Comparison of ENCODE assay signal across 1 cellular context in the genomic region with DNA sequence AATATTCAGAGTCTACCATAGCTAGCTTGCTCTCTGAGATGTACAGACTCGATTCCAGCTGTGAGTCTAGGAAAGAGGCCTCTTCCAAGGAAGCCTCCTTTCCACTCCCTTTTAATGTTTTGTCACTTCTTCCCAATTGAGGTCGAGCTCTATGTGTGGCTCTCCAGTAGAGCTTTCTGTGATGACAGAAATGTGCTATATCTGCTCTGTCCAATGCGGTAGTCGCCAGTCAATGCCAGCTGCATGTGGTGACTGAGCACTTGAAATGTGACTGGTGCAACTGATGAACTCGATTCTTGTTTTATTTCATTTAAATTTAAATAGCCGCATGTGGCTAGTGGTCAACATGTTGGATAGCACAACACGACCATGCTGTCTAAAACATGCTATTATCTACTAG.
TF ChIP-seq lines count a peak whose summit lies in the region.

No MANE protein-coding gene starts in this region.

TF ChIP-seq in H1, 55 proteins besides CTCF, POLR2A, EP300 and RAD21:
- no peak for TF ChIP-seq CBX5 (IDR thresholded peaks at IDR 0.05; ENCODE audit: low read depth, low read length)
